ENCODE assay signal across 24 cellular contexts in the genomic region with DNA sequence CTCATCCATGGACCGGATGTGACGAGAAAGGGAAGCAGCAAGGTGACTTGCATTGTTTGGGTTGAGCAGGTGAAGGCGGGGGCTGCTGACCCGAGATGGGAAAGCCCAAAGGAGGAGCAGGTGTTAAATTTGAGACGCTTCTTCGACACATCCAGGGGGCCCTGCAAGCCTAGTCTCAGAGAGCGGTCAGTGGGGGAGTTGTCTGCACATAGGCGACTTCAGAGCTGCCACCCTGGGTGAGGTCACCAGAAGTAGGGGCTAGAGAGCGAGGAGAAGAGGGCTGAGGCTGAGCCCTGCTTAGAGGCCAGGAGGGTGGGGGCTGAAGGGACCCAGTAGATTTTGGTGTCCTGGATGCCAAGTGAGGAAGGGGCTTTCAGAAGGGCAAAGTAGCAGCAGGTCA.
"Had no signal": no experiment of that assay in that cellular context is flagged by ENCODE, and none has a peak within 500 bp of the region (broad histone marks: within the 10 kb centered on the region; RNA-seq: fewer than 3 reads in every experiment).

No MANE protein-coding gene starts in this region.

- H3K4me3 Mint-ChIP-seq: activated naive CD4-positive, alpha-beta T cell treated with anti-CD3 and anti-CD28 coated beads, Interleukin-2, amount 10 ng/mL, durations not matched to agents 7 days and 5 days; activated naive CD8-positive, alpha-beta T cell treated with anti-CD3 and anti-CD28 coated beads, Interleukin-2, amount 50 U/mL, for 24 hours; dendritic cell treated with granulocyte-macrophage colony-stimulating factor and Interleukin-4, amounts not matched to agents 40 ng/mL and 50 ng/mL, for 4 days; endodermal cell; neural crest cell; stimulated activated memory B cell treated with anti-CD40 and anti-IgM and Interleukin-4, amounts not matched to agents 10 μg/mL and 1 μg/mL and 100 μg/mL, for 72 hours; T-cell; T-helper 2 cell treated with Interferon-gamma antibody and Interleukin-4, amounts not matched to agents 5 μg/mL and 100 μg/mL, for 36 hours had no signal

- H3K9me3 Mint-ChIP-seq: activated naive CD4-positive, alpha-beta T cell treated with anti-CD3 and anti-CD28 coated beads, Interleukin-2, amount 10 ng/mL, durations not matched to agents 7 days and 5 days; activated naive CD8-positive, alpha-beta T cell treated with anti-CD3 and anti-CD28 coated beads, Interleukin-2, amount 50 U/mL, for 24 hours; dendritic cell treated with granulocyte-macrophage colony-stimulating factor and Interleukin-4, amounts not matched to agents 40 ng/mL and 50 ng/mL, for 4 days; endodermal cell; T-cell; T-helper 2 cell treated with Interferon-gamma antibody and Interleukin-4, amounts not matched to agents 5 μg/mL and 100 μg/mL, for 36 hours had no signal

- H3K4me1 Mint-ChIP-seq: activated naive CD4-positive, alpha-beta T cell treated with anti-CD3 and anti-CD28 coated beads, Interleukin-2, amount 10 ng/mL, durations not matched to agents 7 days and 5 days; activated naive CD8-positive, alpha-beta T cell treated with anti-CD3 and anti-CD28 coated beads, Interleukin-2, amount 50 U/mL, for 24 hours; endodermal cell; neural crest cell had no signal

- DNase-seq: activated CD4-positive, alpha-beta T cell treated with anti-CD3 and anti-CD28 coated beads for 48 hours; activated CD4-positive, alpha-beta T cell treated with anti-CD3 and anti-CD28 coated beads, Interleukin-2, amount 50 U/mL, for 48 hours; activated CD8-positive, alpha-beta memory T cell treated with anti-CD3 and anti-CD28 coated beads, Interleukin-2, amount 50 U/mL, for 4 hours; activated gamma-delta T cell; activated naive CD4-positive, alpha-beta T cell treated with anti-CD3 and anti-CD28 coated beads, Interleukin-2, amount 10 ng/mL, durations not matched to agents 7 days and 5 days; activated naive CD8-positive, alpha-beta T cell treated with anti-CD3 and anti-CD28 coated beads, Interleukin-2, amount 50 U/mL, for 24 hours; activated T-cell treated with anti-CD3 and anti-CD28 coated beads, Interleukin-2, amount 50 U/mL, for 1 hour; amygdala; central memory CD4-positive, alpha-beta T cell; endodermal cell; foreskin keratinocyte; islet precursor cell; mammary epithelial cell; naive B cell; nucleus accumbens; stimulated activated CD4-positive, alpha-beta T cell treated with anti-CD3 and anti-CD28 coated beads, Interleukin-1b, Interleukin-23, amount 100 ng/mL, for 48 hours; stimulated activated CD4-positive, alpha-beta T cell treated with anti-CD3 and anti-CD28 coated beads, Interleukin-4, amount 100 ng/mL, for 4 hours; stimulated activated CD8-positive, alpha-beta memory T cell treated with anti-CD3 and anti-CD28 coated beads, Interleukin-4, amount 100 ng/mL, for 48 hours; stomach; T-cell had no signal

- H3K27ac Mint-ChIP-seq: activated naive CD4-positive, alpha-beta T cell treated with anti-CD3 and anti-CD28 coated beads, Interleukin-2, amount 10 ng/mL, durations not matched to agents 7 days and 5 days; activated naive CD8-positive, alpha-beta T cell treated with anti-CD3 and anti-CD28 coated beads, Interleukin-2, amount 50 U/mL, for 24 hours; dendritic cell treated with granulocyte-macrophage colony-stimulating factor and Interleukin-4, amounts not matched to agents 40 ng/mL and 50 ng/mL, for 4 days; endodermal cell; stimulated activated memory B cell treated with anti-CD40 and anti-IgM and Interleukin-4, amounts not matched to agents 10 μg/mL and 1 μg/mL and 100 μg/mL, for 72 hours; T-cell; T-helper 2 cell treated with Interferon-gamma antibody and Interleukin-4, amounts not matched to agents 5 μg/mL and 100 μg/mL, for 36 hours had no signal

- H3K27me3 Mint-ChIP-seq: activated naive CD4-positive, alpha-beta T cell treated with anti-CD3 and anti-CD28 coated beads, Interleukin-2, amount 10 ng/mL, durations not matched to agents 7 days and 5 days; activated naive CD8-positive, alpha-beta T cell treated with anti-CD3 and anti-CD28 coated beads, Interleukin-2, amount 50 U/mL, for 24 hours; naive B cell; stimulated activated memory B cell treated with anti-CD40 and anti-IgM and Interleukin-4, amounts not matched to agents 10 μg/mL and 1 μg/mL and 100 μg/mL, for 72 hours; T-cell had no signal

- H3K36me3 Mint-ChIP-seq: activated naive CD4-positive, alpha-beta T cell treated with anti-CD3 and anti-CD28 coated beads, Interleukin-2, amount 10 ng/mL, durations not matched to agents 7 days and 5 days had no signal
